Comparison of ENCODE assay signal across 17 cellular contexts in the genomic region with DNA sequence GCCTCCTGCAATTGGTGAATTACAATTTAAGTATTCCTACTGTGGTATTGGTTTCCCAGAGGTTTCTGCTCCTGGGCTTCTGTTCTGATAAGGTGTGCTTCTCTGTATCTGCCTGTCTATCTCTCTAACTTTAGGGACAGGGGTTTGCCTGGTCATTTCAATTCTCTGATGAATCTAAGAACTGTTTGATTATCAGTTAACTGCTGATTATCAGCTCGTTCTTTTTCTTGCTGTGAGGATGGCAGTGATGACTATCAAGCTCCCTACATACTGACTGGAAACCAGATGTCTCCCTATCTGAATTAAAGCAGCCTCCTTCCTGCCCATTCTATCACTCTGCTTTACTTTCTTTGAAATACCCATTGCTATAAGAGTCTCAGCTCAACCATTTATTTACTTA.
DNase-seq lines count a peak whose midpoint lies in the region; ATAC-seq and TF ChIP-seq lines count a peak whose summit lies in the region.
"Had no signal": no experiment of that assay in that cellular context is flagged by ENCODE, and none has a peak within 500 bp of the region (broad histone marks: within the 10 kb centered on the region; RNA-seq: fewer than 3 reads in every experiment).

No MANE protein-coding gene starts in this region.

- peaks cover 67% of the 10 kb centered on the region for H3K4me1 Mint-ChIP-seq in activated CD4-positive, alpha-beta memory T cell treated with anti-CD3 and anti-CD28 coated beads for 36 hours (ENCODE audit: low read depth)
- peaks cover 27% of the 10 kb centered on the region for H3K4me1 Mint-ChIP-seq in activated CD4-positive, alpha-beta memory T cell treated with anti-CD3 and anti-CD28 coated beads, Interleukin-2, amount 10 ng/mL, durations not matched to agents 7 days and 5 days
- H3K4me1 Mint-ChIP-seq in stimulated activated naive CD8-positive, alpha-beta T cell treated with anti-CD3 and anti-CD28 coated beads, Interleukin-15, Interleukin-2, amounts not matched to agents 100 ng/mL and 50 ng/mL, for 24 hours (ENCODE audit: low read depth), result peaks cover 86% of the 10 kb centered on the region
- peaks cover 83% of the 10 kb centered on the region for H3K4me1 Mint-ChIP-seq in activated naive CD8-positive, alpha-beta T cell treated with anti-CD3 and anti-CD28 coated beads, Interleukin-2, amount 50 U/mL, for 24 hours
- peaks cover 41% of the 10 kb centered on the region for H3K4me1 Mint-ChIP-seq in stimulated activated naive CD8-positive, alpha-beta T cell treated with anti-CD3 and anti-CD28 coated beads, Interleukin-15, amount 100 ng/mL, for 72 hours
- H3K4me1 Mint-ChIP-seq in type B pancreatic cell (ENCODE audit: unreplicated experiment), result peaks cover 25% of the 10 kb centered on the region

- no peaks in the 10 kb centered on the region for H3K9me3 Mint-ChIP-seq in activated CD4-positive, alpha-beta memory T cell treated with anti-CD3 and anti-CD28 coated beads for 36 hours
- H3K9me3 Mint-ChIP-seq in activated CD4-positive, alpha-beta memory T cell treated with anti-CD3 and anti-CD28 coated beads, Interleukin-2, amount 10 ng/mL, durations not matched to agents 7 days and 5 days, result no peaks in the 10 kb centered on the region
- H3K9me3 Mint-ChIP-seq in stimulated activated naive CD8-positive, alpha-beta T cell treated with anti-CD3 and anti-CD28 coated beads, Interleukin-15, Interleukin-2, amounts not matched to agents 100 ng/mL and 50 ng/mL, for 24 hours, result peaks cover 5% of the 10 kb centered on the region
- no peaks in the 10 kb centered on the region for H3K9me3 Mint-ChIP-seq in activated naive CD8-positive, alpha-beta T cell treated with anti-CD3 and anti-CD28 coated beads, Interleukin-2, amount 50 U/mL, for 24 hours
- H3K9me3 Mint-ChIP-seq in stimulated activated naive CD8-positive, alpha-beta T cell treated with anti-CD3 and anti-CD28 coated beads, Interleukin-15, amount 100 ng/mL, for 72 hours, result no peaks in the 10 kb centered on the region
- no peaks in the 10 kb centered on the region for H3K9me3 Mint-ChIP-seq in type B pancreatic cell
- H3K9me3 Mint-ChIP-seq: CD4-positive, alpha-beta memory T cell had no signal

- peak overlapping the region; percentile 85 for H3K27ac Mint-ChIP-seq in activated CD4-positive, alpha-beta memory T cell treated with anti-CD3 and anti-CD28 coated beads for 36 hours
- H3K27ac Mint-ChIP-seq in activated CD4-positive, alpha-beta memory T cell treated with anti-CD3 and anti-CD28 coated beads, Interleukin-2, amount 10 ng/mL, durations not matched to agents 7 days and 5 days, result no peak overlapping the region
- peak overlapping the region; percentile 100 for H3K27ac Mint-ChIP-seq in stimulated activated naive CD8-positive, alpha-beta T cell treated with anti-CD3 and anti-CD28 coated beads, Interleukin-15, Interleukin-2, amounts not matched to agents 100 ng/mL and 50 ng/mL, for 24 hours
- H3K27ac Mint-ChIP-seq in activated naive CD8-positive, alpha-beta T cell treated with anti-CD3 and anti-CD28 coated beads, Interleukin-2, amount 50 U/mL, for 24 hours, result peak overlapping the region; percentile 100
- H3K27ac Mint-ChIP-seq in stimulated activated naive CD8-positive, alpha-beta T cell treated with anti-CD3 and anti-CD28 coated beads, Interleukin-15, amount 100 ng/mL, for 72 hours, result peak overlapping the region; percentile 89 to 91
- no peak overlapping the region for H3K27ac Mint-ChIP-seq in type B pancreatic cell

- no peak for TF ChIP-seq CTCF in type B pancreatic cell (conservative IDR thresholded peaks at IDR 0.05)

- H3K27me3 Mint-ChIP-seq in activated CD4-positive, alpha-beta memory T cell treated with anti-CD3 and anti-CD28 coated beads for 36 hours, result no peaks in the 10 kb centered on the region
- H3K27me3 Mint-ChIP-seq in activated CD4-positive, alpha-beta memory T cell treated with anti-CD3 and anti-CD28 coated beads, Interleukin-2, amount 10 ng/mL, durations not matched to agents 7 days and 5 days, result no peaks in the 10 kb centered on the region
- no peaks in the 10 kb centered on the region for H3K27me3 Mint-ChIP-seq in stimulated activated naive CD8-positive, alpha-beta T cell treated with anti-CD3 and anti-CD28 coated beads, Interleukin-15, Interleukin-2, amounts not matched to agents 100 ng/mL and 50 ng/mL, for 24 hours
- peaks cover 2% of the 10 kb centered on the region for H3K27me3 Mint-ChIP-seq in activated naive CD8-positive, alpha-beta T cell treated with anti-CD3 and anti-CD28 coated beads, Interleukin-2, amount 50 U/mL, for 24 hours
- H3K27me3 Mint-ChIP-seq in stimulated activated naive CD8-positive, alpha-beta T cell treated with anti-CD3 and anti-CD28 coated beads, Interleukin-15, amount 100 ng/mL, for 72 hours, result no peaks in the 10 kb centered on the region
- no peaks in the 10 kb centered on the region for H3K27me3 Mint-ChIP-seq in type B pancreatic cell
- H3K27me3 Mint-ChIP-seq: CD4-positive, alpha-beta memory T cell had no signal

- H3K36me3 Mint-ChIP-seq in activated CD4-positive, alpha-beta memory T cell treated with anti-CD3 and anti-CD28 coated beads for 36 hours, result peaks cover 30% of the 10 kb centered on the region
- peaks cover 28% of the 10 kb centered on the region for H3K36me3 Mint-ChIP-seq in activated CD4-positive, alpha-beta memory T cell treated with anti-CD3 and anti-CD28 coated beads, Interleukin-2, amount 10 ng/mL, durations not matched to agents 7 days and 5 days (ENCODE audit: low read depth)
- peaks cover 73% of the 10 kb centered on the region for H3K36me3 Mint-ChIP-seq in stimulated activated naive CD8-positive, alpha-beta T cell treated with anti-CD3 and anti-CD28 coated beads, Interleukin-15, Interleukin-2, amounts not matched to agents 100 ng/mL and 50 ng/mL, for 24 hours (ENCODE audit: low read depth)
- H3K36me3 Mint-ChIP-seq in activated naive CD8-positive, alpha-beta T cell treated with anti-CD3 and anti-CD28 coated beads, Interleukin-2, amount 50 U/mL, for 24 hours (ENCODE audit: low read depth), result peaks cover 56% of the 10 kb centered on the region
- H3K36me3 Mint-ChIP-seq in type B pancreatic cell, result peaks cover 8% of the 10 kb centered on the region

- H3K4me3 Mint-ChIP-seq in activated CD4-positive, alpha-beta memory T cell treated with anti-CD3 and anti-CD28 coated beads for 36 hours, result peak overlapping the region; percentile 69
- H3K4me3 Mint-ChIP-seq in activated CD4-positive, alpha-beta memory T cell treated with anti-CD3 and anti-CD28 coated beads, Interleukin-2, amount 10 ng/mL, durations not matched to agents 7 days and 5 days, result no peak overlapping the region
- peak overlapping the region; percentile 89 for H3K4me3 Mint-ChIP-seq in stimulated activated naive CD8-positive, alpha-beta T cell treated with anti-CD3 and anti-CD28 coated beads, Interleukin-15, Interleukin-2, amounts not matched to agents 100 ng/mL and 50 ng/mL, for 24 hours
- H3K4me3 Mint-ChIP-seq in activated naive CD8-positive, alpha-beta T cell treated with anti-CD3 and anti-CD28 coated beads, Interleukin-2, amount 50 U/mL, for 24 hours, result peak overlapping the region; percentile 91
- H3K4me3 Mint-ChIP-seq in stimulated activated naive CD8-positive, alpha-beta T cell treated with anti-CD3 and anti-CD28 coated beads, Interleukin-15, amount 100 ng/mL, for 72 hours, result peak overlapping the region; percentile 16 to 66
- H3K4me3 Mint-ChIP-seq in type B pancreatic cell, result no peak overlapping the region
- H3K4me3 Mint-ChIP-seq: CD4-positive, alpha-beta memory T cell had no signal

- CTCF ChIA-PET in activated CD4-positive, alpha-beta memory T cell treated with anti-CD3 and anti-CD28 coated beads for 36 hours (lab: Charles Lee), result interaction anchor here (0.7 to 1.7 kb wide), 3 partner anchors 9 to 36 kb away, joined by 4 to 10 read pairs (median 4); no protein-coding TSS in a partner anchor
- CTCF ChIA-PET in activated CD4-positive, alpha-beta memory T cell treated with anti-CD3 and anti-CD28 coated beads, Interleukin-2, amount 10 ng/mL, durations not matched to agents 7 days and 5 days (lab: Charles Lee), result no interaction called here

- intact Hi-C loops in activated CD4-positive, alpha-beta memory T cell treated with anti-CD3 and anti-CD28 coated beads for 36 hours (cut with micrococcal nuclease), result loop anchor here (2.0 kb wide), 2 partner anchors 36 to 62 kb away; no protein-coding TSS in a partner anchor

- POLR2A ChIA-PET in activated CD4-positive, alpha-beta memory T cell treated with anti-CD3 and anti-CD28 coated beads for 36 hours (lab: Charles Lee), result interaction anchor here (1.2 to 2.6 kb wide), 7 partner anchors 8 to 76 kb away, joined by 3 to 14 read pairs (median 4); no protein-coding TSS in a partner anchor
- POLR2A ChIA-PET in activated CD4-positive, alpha-beta memory T cell treated with anti-CD3 and anti-CD28 coated beads, Interleukin-2, amount 10 ng/mL, durations not matched to agents 7 days and 5 days (lab: Charles Lee), result no interaction called here

- DNase-seq in activated CD4-positive, alpha-beta memory T cell treated with anti-CD3 and anti-CD28 coated beads for 36 hours, result no peak
- no peak for DNase-seq in activated CD4-positive, alpha-beta memory T cell treated with anti-CD3 and anti-CD28 coated beads, Interleukin-2, amount 10 ng/mL, durations not matched to agents 7 days and 5 days
- no peak for DNase-seq in stimulated activated naive CD8-positive, alpha-beta T cell treated with anti-CD3 and anti-CD28 coated beads, Interleukin-15, Interleukin-2, amounts not matched to agents 100 U/mL and 50 U/mL, for 24 hours
- DNase-seq in activated naive CD8-positive, alpha-beta T cell treated with anti-CD3 and anti-CD28 coated beads, Interleukin-2, amount 50 U/mL, for 24 hours, result no peak
- no peak for DNase-seq in stimulated activated naive CD8-positive, alpha-beta T cell treated with anti-CD3 and anti-CD28 coated beads, Interleukin-15, amount 100 ng/mL, for 72 hours
- no peak for DNase-seq in NCI-H510A treated with DMSO at 0.1 percent for 48 hours (lab: John Stamatoyannopoulos, UW)
- DNase-seq in type B pancreatic cell (ENCODE audit: extremely low spot score, unreplicated experiment), result no peak
- DNase-seq: Calu3; CD4-positive, alpha-beta memory T cell; DMS53; NCI-H1048; NCI-H1436 treated with DMSO at 0.1 percent for 48 hours; NCI-H2029 treated with DMSO at 0.1 percent for 48 hours; NCI-H774; PC-9 had no signal

- no peak for ATAC-seq in stimulated activated naive CD8-positive, alpha-beta T cell treated with anti-CD3 and anti-CD28 coated beads, Interleukin-15, Interleukin-2, amounts not matched to agents 100 U/mL and 50 U/mL, for 24 hours
- no peak for ATAC-seq in activated naive CD8-positive, alpha-beta T cell treated with anti-CD3 and anti-CD28 coated beads, Interleukin-2, amount 50 U/mL, for 24 hours
- no peak for ATAC-seq in stimulated activated naive CD8-positive, alpha-beta T cell treated with anti-CD3 and anti-CD28 coated beads, Interleukin-15, amount 100 ng/mL, for 72 hours
- ATAC-seq: HepG2 had no signal

Comparison
In these comparisons a context has a peak if more than half of its experiments do, and no peak if none do; other contexts are left out.
1. H3K27ac Mint-ChIP-seq: peak in activated CD4-positive, alpha-beta memory T cell treated with anti-CD3 and anti-CD28 coated beads for 36 hours (single experiment), stimulated activated naive CD8-positive, alpha-beta T cell treated with anti-CD3 and anti-CD28 coated beads, Interleukin-15, Interleukin-2, amounts not matched to agents 100 ng/mL and 50 ng/mL, for 24 hours (single experiment), activated naive CD8-positive, alpha-beta T cell treated with anti-CD3 and anti-CD28 coated beads, Interleukin-2, amount 50 U/mL, for 24 hours (single experiment) and stimulated activated naive CD8-positive, alpha-beta T cell treated with anti-CD3 and anti-CD28 coated beads, Interleukin-15, amount 100 ng/mL, for 72 hours (2 of 2); none in activated CD4-positive, alpha-beta memory T cell treated with anti-CD3 and anti-CD28 coated beads, Interleukin-2, amount 10 ng/mL, durations not matched to agents 7 days and 5 days (single experiment) and type B pancreatic cell (single experiment).
2. H3K4me3 Mint-ChIP-seq: peak in activated CD4-positive, alpha-beta memory T cell treated with anti-CD3 and anti-CD28 coated beads for 36 hours (single experiment), stimulated activated naive CD8-positive, alpha-beta T cell treated with anti-CD3 and anti-CD28 coated beads, Interleukin-15, Interleukin-2, amounts not matched to agents 100 ng/mL and 50 ng/mL, for 24 hours (single experiment), activated naive CD8-positive, alpha-beta T cell treated with anti-CD3 and anti-CD28 coated beads, Interleukin-2, amount 50 U/mL, for 24 hours (single experiment) and stimulated activated naive CD8-positive, alpha-beta T cell treated with anti-CD3 and anti-CD28 coated beads, Interleukin-15, amount 100 ng/mL, for 72 hours (2 of 2); none in activated CD4-positive, alpha-beta memory T cell treated with anti-CD3 and anti-CD28 coated beads, Interleukin-2, amount 10 ng/mL, durations not matched to agents 7 days and 5 days (single experiment) and type B pancreatic cell (single experiment).